8 cellular contexts compared by ENCODE assay signal in the genomic region with DNA sequence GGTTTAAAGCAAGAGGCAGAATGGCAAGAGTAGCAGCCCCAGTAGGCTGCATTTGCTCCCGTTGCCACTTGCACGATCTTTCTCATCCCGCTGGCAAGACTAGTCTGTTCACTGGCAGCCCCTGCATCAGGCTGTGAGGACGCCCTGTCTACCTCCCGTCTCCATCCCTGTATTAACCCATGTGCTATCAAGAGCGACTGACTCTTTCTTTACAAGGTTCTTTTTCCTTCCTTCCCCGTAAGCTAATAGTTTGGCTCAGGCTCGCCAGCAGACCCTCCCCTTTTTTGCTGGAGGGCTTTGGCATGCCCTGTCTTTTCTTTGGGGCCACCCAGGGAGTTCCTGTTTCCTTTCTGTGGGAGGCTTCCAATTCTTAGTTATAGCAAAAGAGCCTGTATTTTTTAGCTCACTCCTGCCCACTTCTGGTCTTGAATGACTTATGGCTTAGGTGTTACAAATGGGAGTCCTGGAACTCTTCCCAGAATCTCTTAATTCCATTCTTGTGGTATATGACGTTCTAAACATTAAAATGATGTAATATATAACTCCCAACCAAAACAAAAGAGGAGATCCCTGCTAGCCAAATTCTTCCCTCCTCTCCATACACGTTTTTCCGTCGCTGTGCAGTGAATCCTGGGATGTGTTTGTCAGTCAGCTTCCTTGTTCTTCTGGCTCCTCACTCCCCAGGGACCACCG.
DNase-seq lines count a peak whose midpoint lies in the region; ATAC-seq lines count a peak whose summit lies in the region.

No MANE protein-coding gene starts in this region.

- no peaks in the 10 kb centered on the region for H3K27me3 ChIP-seq in iPS-18a (ENCODE audit: control insufficient read depth, insufficient read depth, low read length)

- DNase-seq in EL (peak; percentile 97), NCI-H1092 (lab: John Stamatoyannopoulos, UW) (peak; percentile 69), substantia nigra (lab: John Stamatoyannopoulos, UW) (peak in 5 of 49 donors; percentile 15 to 47 (median 34))
- no peak for DNase-seq in activated naive CD8-positive, alpha-beta T cell treated with anti-CD3 and anti-CD28 coated beads for 36 hours

- peak overlapping the region; percentile 91 for H3K27ac Mint-ChIP-seq in activated naive CD8-positive, alpha-beta T cell treated with anti-CD3 and anti-CD28 coated beads for 36 hours

- H3K4me3 Mint-ChIP-seq in activated naive CD8-positive, alpha-beta T cell treated with anti-CD3 and anti-CD28 coated beads for 36 hours: peak overlapping the region; percentile 77

- peaks cover 80% of the 10 kb centered on the region for H3K4me1 Mint-ChIP-seq in activated naive CD8-positive, alpha-beta T cell treated with anti-CD3 and anti-CD28 coated beads for 36 hours

- H3K9me3 ChIP-seq in iPS-18a (ENCODE audit: control insufficient read depth, low read depth, low read length): no peaks in the 10 kb centered on the region

- ATAC-seq in HG03039 (IDR thresholded peaks at IDR 0.05; ENCODE audit: unreplicated experiment): no peak
- no peak for ATAC-seq in HG02571 (IDR thresholded peaks at IDR 0.05; ENCODE audit: unreplicated experiment)
- no peak for ATAC-seq in HG03521 (IDR thresholded peaks at IDR 0.05; ENCODE audit: unreplicated experiment)

- H3K36me3 ChIP-seq in iPS-18a (ENCODE audit: control insufficient read depth, low read depth, low read length): no peaks in the 10 kb centered on the region

- H3K27me3 Mint-ChIP-seq in activated naive CD8-positive, alpha-beta T cell treated with anti-CD3 and anti-CD28 coated beads for 36 hours: no peaks in the 10 kb centered on the region

- H3K4me1 ChIP-seq in iPS-18a (ENCODE audit: control insufficient read depth, low read depth, low read length): peaks cover 39% of the 10 kb centered on the region

- H3K36me3 Mint-ChIP-seq in activated naive CD8-positive, alpha-beta T cell treated with anti-CD3 and anti-CD28 coated beads for 36 hours: peaks cover 72% of the 10 kb centered on the region

- no peak overlapping the region for H3K9ac ChIP-seq in iPS-18a (ENCODE audit: low read length)

- H3K9me3 Mint-ChIP-seq in activated naive CD8-positive, alpha-beta T cell treated with anti-CD3 and anti-CD28 coated beads for 36 hours: peaks cover 5% of the 10 kb centered on the region

- H3K27ac ChIP-seq in iPS-18a (ENCODE audit: low read length) (no peak overlapping the region), substantia nigra (ENCODE audit: low read depth, low read length, poor library complexity, severe bottlenecking) (peak overlapping the region; percentile 69)

- H3K4me3 ChIP-seq in iPS-18a (ENCODE audit: low read length): peak overlapping the region; percentile 36
